23 cellular contexts compared by ENCODE assay signal in the genomic region with DNA sequence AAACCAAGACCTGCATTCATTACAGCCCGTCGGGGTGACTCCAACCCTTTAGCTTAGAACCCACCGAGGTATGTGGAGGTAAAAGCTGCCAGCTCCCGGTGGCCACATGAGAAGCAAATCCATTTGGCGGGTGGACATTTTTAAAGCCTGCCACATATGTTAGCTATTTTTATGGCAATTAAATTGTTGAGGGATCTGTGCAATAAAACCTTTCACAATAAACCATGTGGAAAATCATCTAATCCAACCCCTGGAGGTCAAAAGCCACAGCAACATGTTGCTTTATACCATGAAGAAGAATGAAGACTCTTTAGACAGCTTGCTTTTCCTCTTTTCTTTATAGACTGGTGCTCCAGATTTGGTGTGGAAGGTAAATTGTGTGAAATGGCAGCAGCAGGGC.
"Had no signal": no experiment of that assay in that cellular context is flagged by ENCODE, and none has a peak within 500 bp of the region (broad histone marks: within the 10 kb centered on the region; RNA-seq: fewer than 3 reads in every experiment).

No MANE protein-coding gene starts in this region.

- H3K9me3 Mint-ChIP-seq: activated naive CD4-positive, alpha-beta T cell treated with anti-CD3 and anti-CD28 coated beads for 36 hours; activated T-cell treated with anti-CD3 and anti-CD28 coated beads, Interleukin-2, amount 50 U/mL, for 4 hours; WTC11 had no signal

- H3K4me3 ChIP-seq: MG63, PC-9 had no signal

- DNase-seq: activated CD4-positive, alpha-beta T cell treated with anti-CD3 and anti-CD28 coated beads for 48 hours; activated CD4-positive, alpha-beta T cell treated with anti-CD3 and anti-CD28 coated beads, Interleukin-2, amount 50 U/mL, for 48 hours; activated CD4-positive, CD25-positive, alpha-beta regulatory T cell treated with anti-CD3 and anti-CD28 coated beads, Interleukin-2, amount 50 U/mL, for 72 hours; activated CD8-positive, alpha-beta memory T cell treated with anti-CD3 and anti-CD28 coated beads, Interleukin-2, amount 10 ng/mL, durations not matched to agents 7 days and 5 days; activated effector memory CD4-positive, alpha-beta T cell treated with anti-CD3 and anti-CD28 coated beads, Interleukin-2, amount 50 U/mL, for 16 hours; activated naive CD4-positive, alpha-beta T cell treated with anti-CD3 and anti-CD28 coated beads for 36 hours; activated T-cell treated with anti-CD3 and anti-CD28 coated beads, Interleukin-2, amount 50 U/mL, for 4 hours; amygdala; MG63; NCI-H1105; NCI-H1436; NCI-H1694 treated with DMSO at 0.1 percent for 48 hours; NCI-H2029 treated with DMSO at 0.1 percent for 48 hours; NCI-H345; NCI-H510A treated with DMSO at 0.1 percent for 48 hours; PC-9; SIG-M5; T-helper 17 cell; T-helper 9 cell had no signal

- H3K36me3 ChIP-seq: MG63 had no signal

- H3K27me3 ChIP-seq: MG63 had no signal

- H3K36me3 Mint-ChIP-seq: brain, WTC11 had no signal

- H3K4me3 Mint-ChIP-seq: activated CD8-positive, alpha-beta memory T cell treated with anti-CD3 and anti-CD28 coated beads, Interleukin-2, amount 10 ng/mL, durations not matched to agents 7 days and 5 days; activated naive CD4-positive, alpha-beta T cell treated with anti-CD3 and anti-CD28 coated beads for 36 hours; activated naive CD8-positive, alpha-beta T cell; activated T-cell treated with anti-CD3 and anti-CD28 coated beads, Interleukin-2, amount 50 U/mL, for 4 hours; brain; T-helper 17 cell; WTC11 had no signal

- H3K9me3 ChIP-seq: MG63 had no signal

- H3K4me1 Mint-ChIP-seq: T-helper 17 cell, WTC11 had no signal

- ATAC-seq: activated T-cell treated with anti-CD3 and anti-CD28 coated beads, Interleukin-2, amount 50 U/mL, for 4 hours; T-helper 17 cell; WTC11 had no signal

- H3K27ac ChIP-seq: KMS-11, PC-9 had no signal

- H3K9ac ChIP-seq: KMS-11 had no signal

- H3K27ac Mint-ChIP-seq: activated naive CD4-positive, alpha-beta T cell treated with anti-CD3 and anti-CD28 coated beads for 36 hours; activated naive CD8-positive, alpha-beta T cell; T-helper 17 cell; WTC11 had no signal
